ENCODE assay signal across 8 cellular contexts in the genomic region with DNA sequence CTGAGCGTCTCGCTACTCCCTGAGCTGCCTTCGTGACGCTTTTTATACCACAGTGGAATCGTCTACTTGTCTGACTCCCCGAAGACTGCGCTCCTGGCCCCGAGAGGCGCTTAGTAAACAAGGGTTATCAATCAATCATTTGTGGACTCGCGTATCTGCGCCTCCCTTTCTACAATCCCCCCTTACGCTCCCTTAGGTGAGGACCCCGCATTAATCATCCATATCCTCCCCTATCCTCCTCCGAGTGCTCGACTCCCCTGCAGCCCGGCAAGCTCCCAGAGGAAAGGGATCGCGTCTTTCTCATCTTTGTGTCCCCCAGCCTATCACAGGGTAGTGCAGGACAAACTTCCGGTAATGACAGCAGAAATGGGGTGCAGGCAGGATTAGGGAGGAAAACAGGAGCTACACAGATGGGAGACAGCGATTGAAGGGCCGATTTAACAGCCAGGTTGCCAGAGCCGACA. TPM values are rescaled to one million over a fixed set of nuclear protein-coding genes. Genes with fewer than 3 reads are reported as not detected.
A peak's percentile ranks its signal among the peaks of the same experiment; 100 is the strongest.
DNase-seq lines count a peak whose midpoint lies in the region; ATAC-seq and TF ChIP-seq lines count a peak whose summit lies in the region.

No MANE protein-coding gene starts in this region.

- in situ Hi-C loops in astrocyte of the spinal cord (cut with HindIII; ENCODE audit: low sequenced_read_pairs), result no loop called here

- peaks cover 0 to 25% (median 4%) of the 10 kb centered on the region in 11 experiments; a peak in 8 of 22 replicates for H3K36me3 ChIP-seq in BLaER1 treated with 17β-estradiol and CSF1 and Interleukin-3, amounts not matched to agents 10 nM and 100 nM
- no peaks in the 10 kb centered on the region for H3K36me3 ChIP-seq in iPS-18a (ENCODE audit: control insufficient read depth, low read depth, low read length)

- peak overlapping the region; percentile 83 to 92 (median 88) for H3K9ac ChIP-seq in BLaER1 treated with 17β-estradiol and CSF1 and Interleukin-3, amounts not matched to agents 10 nM and 100 nM
- peak overlapping the region; percentile 91 for H3K9ac ChIP-seq in iPS-18a (ENCODE audit: low read length)

- no peaks in the 10 kb centered on the region; a peak in 1 of 22 replicates for H3K27me3 ChIP-seq in BLaER1 treated with 17β-estradiol and CSF1 and Interleukin-3, amounts not matched to agents 10 nM and 100 nM
- no peaks in the 10 kb centered on the region for H3K27me3 ChIP-seq in iPS-18a (ENCODE audit: control insufficient read depth, insufficient read depth, low read length)

- H3K27ac ChIP-seq in BLaER1 treated with 17β-estradiol and CSF1 and Interleukin-3, amounts not matched to agents 10 nM and 100 nM, result peak overlapping the region; percentile 55 to 95 (median 91)
- H3K27ac ChIP-seq in iPS-18a (ENCODE audit: low read length) (peak overlapping the region; percentile 47), skin epidermis (peak overlapping the region; percentile 81 to 99 (median 96))

- H3K4me2 ChIP-seq in BLaER1 treated with 17β-estradiol and CSF1 and Interleukin-3, amounts not matched to agents 10 nM and 100 nM, result peak overlapping the region; percentile 72 to 97 (median 94)

- H3K4me1 ChIP-seq in BLaER1 treated with 17β-estradiol and CSF1 and Interleukin-3, amounts not matched to agents 10 nM and 100 nM, result peaks cover 23 to 63% (median 41%) of the 10 kb centered on the region in 10 experiments
- H3K4me1 ChIP-seq in iPS-18a (ENCODE audit: control insufficient read depth, low read depth, low read length), result peaks cover 14% of the 10 kb centered on the region

- TF ChIP-seq CTCF in astrocyte of the spinal cord (IDR thresholded peaks at IDR 0.05; ENCODE audit: low read depth, low read length), result no peak

- no peaks in the 10 kb centered on the region for H3K9me3 ChIP-seq in BLaER1 treated with 17β-estradiol and CSF1 and Interleukin-3, amounts not matched to agents 10 nM and 100 nM (replicated peaks in 1 of 11)
- no peaks in the 10 kb centered on the region for H3K9me3 ChIP-seq in iPS-18a (ENCODE audit: control insufficient read depth, low read depth, low read length)

- H3K4me3 ChIP-seq in BLaER1 treated with 17β-estradiol and CSF1 and Interleukin-3, amounts not matched to agents 10 nM and 100 nM, result peak overlapping the region; percentile 75 to 98 (median 90)
- H3K4me3 ChIP-seq in astrocyte of the spinal cord (ENCODE audit: low read depth, low read length) (peak overlapping the region; percentile 93), iPS-18a (ENCODE audit: low read length) (peak overlapping the region; percentile 97), skin epidermis (peak overlapping the region; percentile 67 to 99 (median 93))

- ATAC-seq in GM18508 (IDR thresholded peaks at IDR 0.05; ENCODE audit: insufficient read depth, unreplicated experiment) (peak; percentile 14), HG03196 (IDR thresholded peaks at IDR 0.05; ENCODE audit: unreplicated experiment) (peak; percentile 9)

- H4K20me1 ChIP-seq in BLaER1 treated with 17β-estradiol and CSF1 and Interleukin-3, amounts not matched to agents 10 nM and 100 nM, result peaks cover 0 to 45% (median 17%) of the 10 kb centered on the region in 11 experiments; a peak in 16 of 22 replicates

- DNase-seq in RPMI7951 (ENCODE audit: low read depth) (peak; percentile 57), astrocyte of the spinal cord (ENCODE audit: low read depth, low spot score) (peak; percentile 59), amniotic stem cell (lab: John Stamatoyannopoulos, UW) (no peak)

RNA-seq across cellular contexts. Expression of gene TMEM59, which starts 0.5 kb away (rescaled TPM):
- total RNA-seq in RPMI7951 (2014; rRNA removed; shearing (Covaris generic)), result 394 and 422 TPM in 2 replicates

RNA-seq across cellular contexts. Expression of gene TCEANC2, which starts 0.9 kb away (rescaled TPM):
- total RNA-seq in RPMI7951 (2014; rRNA removed; shearing (Covaris generic)), result 3.1 and 4.2 TPM in 2 replicates

RNA-seq across cellular contexts. Expression of gene LDLRAD1, which starts 34.5 kb away (rescaled TPM):
- not detected in 2 replicates for total RNA-seq in RPMI7951 (2014; rRNA removed; shearing (Covaris generic))
